ENCODE assay signal across 8 cellular contexts in the genomic region with DNA sequence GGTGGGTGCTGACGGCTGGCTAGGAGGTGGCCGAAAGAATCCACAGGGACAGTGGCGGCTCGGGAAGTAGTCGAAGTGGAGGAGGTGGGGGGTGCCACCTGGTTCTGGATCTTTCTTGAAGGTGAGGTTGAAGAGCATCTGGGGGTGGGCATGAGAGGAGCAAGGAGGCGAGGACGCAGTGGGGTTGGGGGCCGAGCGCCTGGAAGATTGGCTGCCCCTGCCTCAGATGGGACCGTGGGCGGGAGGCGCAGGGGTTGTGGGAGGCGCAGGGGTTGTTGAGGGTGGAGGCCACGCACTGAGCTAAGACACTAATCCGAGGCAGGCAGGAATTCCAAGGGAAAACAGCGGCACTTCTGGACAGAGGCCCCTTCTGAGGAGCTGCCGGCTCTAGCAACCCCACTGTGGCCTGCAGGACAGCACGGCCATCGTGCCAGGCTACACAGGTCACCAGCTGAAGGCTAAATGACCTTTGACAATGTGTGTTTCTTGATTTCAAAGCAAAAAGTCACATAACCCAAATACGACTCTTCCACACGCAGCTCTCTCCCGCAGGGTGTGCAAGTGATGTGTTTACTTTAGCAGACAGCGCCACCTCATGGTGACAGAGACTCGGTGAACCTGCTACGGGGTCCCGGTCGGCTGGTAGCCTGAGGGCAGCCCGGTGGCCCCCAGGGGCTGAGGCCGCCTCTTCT. TPM values are rescaled to one million over a fixed set of nuclear protein-coding genes. Genes with fewer than 3 reads are reported as not detected.
DNase-seq lines count a peak whose midpoint lies in the region; ATAC-seq, FAIRE-seq and TF ChIP-seq lines count a peak whose summit lies in the region.

No MANE protein-coding gene starts in this region.

- H3K14ac ChIP-seq in H1 (ENCODE audit: insufficient read length): no peak overlapping the region

- TF ChIP-seq POLR2A in H1 (IDR thresholded peaks at IDR 0.05; ENCODE audit: control extremely low read depth in 1 of 2, low read depth in 2 of 2, low read length in 2 of 2): no peak

- peak; percentile 71 for FAIRE-seq in H1 (lab: Jason Lieb, UNC)

- H2AFZ ChIP-seq in H1 (ENCODE audit: low read length): no peak overlapping the region

- ATAC-seq in activated CD8-positive, alpha-beta T cell treated with anti-CD3 and anti-CD28 coated beads, Interleukin-2, amount 10 ng/mL, durations not matched to agents 7 days and 5 days: peak; percentile 93
- ATAC-seq in GM21447 (IDR thresholded peaks at IDR 0.05; ENCODE audit: unreplicated experiment): no peak

- peaks cover 0 to 6% (median 0%) of the 10 kb centered on the region in 4 experiments; a peak in 2 of 7 replicates for H3K4me1 ChIP-seq in H1 (replicated peaks in 1 of 4; ENCODE audit: control insufficient read depth in 3 of 4, insufficient read depth in 4 of 4, low read length in 3 of 4)

- no peak overlapping the region for H2BK120ac ChIP-seq in H1 (replicated peaks; ENCODE audit: low read depth, low read length)

- H3K23ac ChIP-seq in H1 (ENCODE audit: insufficient read length): no peak overlapping the region

- TF ChIP-seq CTCF in H1 (IDR thresholded peaks at IDR 0.05; ENCODE audit: control extremely low read depth in 1 of 3, insufficient read depth in 1 of 3, low read depth in 1 of 3, low read length in 3 of 3): peak; percentile 84 to 93 (median 85)
- peak; percentile 79 for TF ChIP-seq CTCF in mesothelial cell of epicardium (IDR thresholded peaks at IDR 0.05; ENCODE audit: unreplicated experiment)

- H3K4ac ChIP-seq in H1 (replicated peaks; ENCODE audit: insufficient read length, low read depth, low read length): no peak overlapping the region

- H3K4me1 Mint-ChIP-seq in activated CD8-positive, alpha-beta T cell treated with anti-CD3 and anti-CD28 coated beads, Interleukin-2, amount 10 ng/mL, durations not matched to agents 7 days and 5 days (ENCODE audit: low read depth): peaks cover 14% of the 10 kb centered on the region
- peaks cover 13% of the 10 kb centered on the region for H3K4me1 Mint-ChIP-seq in mesothelial cell of epicardium

- H3K18ac ChIP-seq in H1 (ENCODE audit: extremely low read depth, low read length): no peak overlapping the region

- H3K27me3 ChIP-seq in H7 (ENCODE audit: control insufficient read depth, insufficient read depth, low read length): no peaks in the 10 kb centered on the region; the same call in none of the 2 replicates
- peaks cover 0 to 4% (median under 1%) of the 10 kb centered on the region in 4 experiments; a peak in 4 of 7 replicates for H3K27me3 ChIP-seq in H1 (replicated peaks in 1 of 4; ENCODE audit: control insufficient read depth in 3 of 4, extremely low read depth in 1 of 4, insufficient read depth in 3 of 4, low read length in 3 of 4)

- H3K27ac Mint-ChIP-seq in activated CD8-positive, alpha-beta T cell treated with anti-CD3 and anti-CD28 coated beads, Interleukin-2, amount 10 ng/mL, durations not matched to agents 7 days and 5 days: no peak overlapping the region
- no peak overlapping the region for H3K27ac Mint-ChIP-seq in mesothelial cell of epicardium

- WGBS in H1 (ENCODE audit: extremely low coverage in 1 of 2, insufficient coverage in 1 of 2, insufficient read length in 1 of 2, insufficient replicate concordance in 2 of 2, low coverage in 1 of 2, low lambda C conversion rate in 2 of 2, missing lambda C conversion rate in 1 of 2), 2 experiments: 47% methylated on average over 26 of the region's 29 CpGs; no CpG with 5 or more reads in 1 of the 2 experiments

- H3K36me3 ChIP-seq in H7 (replicated peaks; ENCODE audit: control insufficient read depth, insufficient read depth, low read length): no peaks in the 10 kb centered on the region
- H3K36me3 ChIP-seq in H1 (ENCODE audit: control insufficient read depth in 2 of 4, insufficient read depth in 4 of 4, low read length in 3 of 4): no peaks in the 10 kb centered on the region

- no peaks in the 10 kb centered on the region for H3K79me1 ChIP-seq in H1 (ENCODE audit: low read depth, low read length)

- no peak for TF ChIP-seq EP300 in H1 (IDR thresholded peaks at IDR 0.05; ENCODE audit: borderline replicate concordance in 1 of 2, low read depth in 2 of 2, low read length in 2 of 2)

- no peak overlapping the region for H3K27ac ChIP-seq in H1 (ENCODE audit: low read depth, low read length)

- H3K4me3 ChIP-seq in H7 (ENCODE audit: insufficient read depth, low read depth, low read length): no peak overlapping the region
- H3K4me3 ChIP-seq in H1 (ENCODE audit: extremely low read depth in 1 of 4, insufficient read depth in 2 of 4, low read depth in 3 of 4, low read length in 4 of 4): no peak overlapping the region; a peak in 2 of 8 replicates

- peak overlapping the region; percentile 92; the same call in 1 of the 2 replicates for H4K8ac ChIP-seq in H1 (ENCODE audit: extremely low read depth, insufficient read depth, low read length)

- H3K4me3 Mint-ChIP-seq in activated CD8-positive, alpha-beta T cell treated with anti-CD3 and anti-CD28 coated beads, Interleukin-2, amount 10 ng/mL, durations not matched to agents 7 days and 5 days: no peak overlapping the region
- H3K4me3 Mint-ChIP-seq in mesothelial cell of epicardium: no peak overlapping the region

- 0 out of 2 replicates have a peak overlapping the region, but pooled peaks have one; percentile 17 for H2BK12ac ChIP-seq in H1 (ENCODE audit: low read depth, low read length)

- CTCF ChIA-PET in activated CD8-positive, alpha-beta T cell treated with anti-CD3 and anti-CD28 coated beads, Interleukin-2, amount 10 ng/mL, durations not matched to agents 7 days and 5 days (lab: Charles Lee): interaction anchor here (0.7 to 4.0 kb wide), 28 partner anchors 9 to 219 kb away, joined by 3 to 47 read pairs (median 5); partner anchors contain the start of genes NDUFA11, NRTN, RANBP3 and VMAC
- CTCF ChIA-PET in H1 (lab: Charles Lee; ENCODE audit: partially characterized antibody): interaction anchor here (0.6 to 11.7 kb wide), 52 partner anchors 9 to 1049 kb away, joined by 3 to 306 read pairs (median 4); partner anchors contain the start of genes DUS3L and NRTN

- no peaks in the 10 kb centered on the region for H3K9me3 ChIP-seq in H1 (ENCODE audit: insufficient read depth in 2 of 2, low read depth in 1 of 2, low read length in 1 of 2)

- no peaks in the 10 kb centered on the region for H3K36me3 Mint-ChIP-seq in activated CD8-positive, alpha-beta T cell treated with anti-CD3 and anti-CD28 coated beads, Interleukin-2, amount 10 ng/mL, durations not matched to agents 7 days and 5 days (ENCODE audit: low read depth)
- H3K36me3 Mint-ChIP-seq in mesothelial cell of epicardium: no peaks in the 10 kb centered on the region

- no peak overlapping the region for H2AK5ac ChIP-seq in H1 (ENCODE audit: low read depth, low read length)

- no peaks in the 10 kb centered on the region for H3K27me3 Mint-ChIP-seq in activated CD8-positive, alpha-beta T cell treated with anti-CD3 and anti-CD28 coated beads, Interleukin-2, amount 10 ng/mL, durations not matched to agents 7 days and 5 days (ENCODE audit: low read depth)
- H3K27me3 Mint-ChIP-seq in mesothelial cell of epicardium (ENCODE audit: low read depth): peaks cover 40% of the 10 kb centered on the region

- no peak overlapping the region for H4K5ac ChIP-seq in H1 (ENCODE audit: insufficient read length, low read depth, low read length)

- no peak overlapping the region for H3K9ac ChIP-seq in H1 (replicated peaks in 1 of 4; ENCODE audit: extremely low read depth in 1 of 4, low read depth in 3 of 4, low read length in 3 of 4)

- no peaks in the 10 kb centered on the region for H4K20me1 ChIP-seq in H1 (replicated peaks in 1 of 2; ENCODE audit: control insufficient read depth in 1 of 2, insufficient read depth in 2 of 2, low read length in 2 of 2)

- H3K9me3 Mint-ChIP-seq in activated CD8-positive, alpha-beta T cell treated with anti-CD3 and anti-CD28 coated beads, Interleukin-2, amount 10 ng/mL, durations not matched to agents 7 days and 5 days (ENCODE audit: insufficient read depth): no peaks in the 10 kb centered on the region
- H3K9me3 Mint-ChIP-seq in mesothelial cell of epicardium: no peaks in the 10 kb centered on the region

- peak; percentile 91 to 92 for TF ChIP-seq RAD21 in H1 (IDR thresholded peaks at IDR 0.05 in 1 of 2, conservative IDR thresholded peaks at IDR 0.05 in 1 of 2; ENCODE audit: low read depth in 2 of 2, low read length in 2 of 2)

- H3K23me2 ChIP-seq in H1 (ENCODE audit: low read depth, low read length): no peaks in the 10 kb centered on the region

- H3K4me2 ChIP-seq in H1 (ENCODE audit: insufficient read depth in 1 of 2, low read depth in 2 of 2, low read length in 2 of 2): no peak overlapping the region

- POLR2A ChIA-PET in activated CD8-positive, alpha-beta T cell treated with anti-CD3 and anti-CD28 coated beads, Interleukin-2, amount 10 ng/mL, durations not matched to agents 7 days and 5 days (lab: Charles Lee): interaction anchor here (0.9 to 1.6 kb wide), 2 partner anchors 54 to 218 kb away, joined by 3 to 4 read pairs; no protein-coding TSS in a partner anchor
- POLR2A ChIA-PET in H1 (lab: Charles Lee; ENCODE audit: partially characterized antibody): interaction anchor here (1.0 to 1.9 kb wide), 10 partner anchors 9 to 331 kb away, joined by 3 to 6 read pairs (median 4); partner anchors contain the start of gene RANBP3

- no peak overlapping the region for H2BK5ac ChIP-seq in H1 (ENCODE audit: low read depth, low read length)

- no peak overlapping the region for H4K91ac ChIP-seq in H1 (replicated peaks; ENCODE audit: insufficient read length, low read length)

- H2BK15ac ChIP-seq in H1 (ENCODE audit: low read length): no peak overlapping the region

- no peaks in the 10 kb centered on the region for H3K79me2 ChIP-seq in H1 (ENCODE audit: control insufficient read depth in 1 of 2, insufficient read depth in 2 of 2, low read length in 2 of 2)

- DNase-seq in AG08396 (ENCODE audit: low spot score): peak; percentile 80
- peak; percentile 96 for DNase-seq in H7
- peak; percentile 28 for DNase-seq in NCI-H748 treated with DMSO at 0.1 percent for 48 hours (lab: John Stamatoyannopoulos, UW)
- peak; percentile 87 for DNase-seq in activated CD8-positive, alpha-beta T cell treated with anti-CD3 and anti-CD28 coated beads, Interleukin-2, amount 10 ng/mL, durations not matched to agents 7 days and 5 days
- DNase-seq in H1 (ENCODE audit: low read depth in 1 of 2, low spot score in 2 of 2): peak; percentile 46 to 95
- DNase-seq in mesothelial cell of epicardium (ENCODE audit: low spot score in 2 of 2, unreplicated experiment in 2 of 2): peak; percentile 70 to 80
- peak; percentile 42 to 60 for DNase-seq in stimulated activated CD8-positive, alpha-beta memory T cell treated with anti-CD3 and anti-CD28 coated beads, Interleukin-15, amount 100 ng/mL, for 48 hours (ENCODE audit: low read depth in 2 of 2)

- no peak overlapping the region for H3K56ac ChIP-seq in H1 (replicated peaks; ENCODE audit: insufficient read length, low read depth, low read length)

- H2BK20ac ChIP-seq in H1 (ENCODE audit: low read length): no peak overlapping the region

RNA-seq across cellular contexts. Expression of gene RANBP3, which starts 44.1 kb away (rescaled TPM):
- total RNA-seq in H7 (2014; rRNA removed; shearing (Covaris generic)): 73.7 and 79.7 TPM in 2 replicates
- total RNA-seq in activated CD8-positive, alpha-beta T cell treated with anti-CD3 and anti-CD28 coated beads, Interleukin-2, amount 10 ng/mL, durations not matched to agents 7 days and 5 days: 10 to 100 TPM; 82.2 to 93.6 TPM
- total RNA-seq in H1 (2021; fragmentation: NEBNext Ultra II Directional; extraction: Animal tissue kit (Norgen Biotek cat#: 25700)): 87.0 and 95.4 TPM in 2 replicates
- polyA plus RNA-seq in H1 (2011; rRNA removed): 122 and 159 TPM in 2 replicates
- 120 TPM for polyA plus RNA-seq in H1 (2011; cell fraction: cytosol; rRNA removed)
- polyA plus RNA-seq in H1 (2011; cell fraction: nucleus; rRNA removed): 149 TPM
- 62.4 to 96.0 TPM (median 89.7 TPM) in 4 replicates for polyA plus RNA-seq in H1 (2012, experiment 1 of 2)
- polyA plus RNA-seq in H1 (2012, experiment 2 of 2): 57.9 TPM
- polyA plus RNA-seq in H1 (2013, experiment 1 of 2): 102 TPM
- polyA plus RNA-seq in H1 (2013, experiment 2 of 2): 98.7 TPM
- polyA minus RNA-seq in H1 (2011; rRNA and poly(A)+ RNA removed): 52.2 and 53.3 TPM in 2 replicates
- polyA minus RNA-seq in H1 (2011; cell fraction: cytosol; rRNA and poly(A)+ RNA removed): 65.6 TPM
- 34.1 TPM for polyA minus RNA-seq in H1 (2011; cell fraction: nucleus; rRNA and poly(A)+ RNA removed)
- total RNA-seq in mesothelial cell of epicardium: 83.3 to 89.8 TPM (median 87.2 TPM) in 3 replicates

Comparison
In these comparisons a context has a peak if more than half of its experiments do, and no peak if none do; other contexts are left out.
1. DNase-seq: peak in every context shown above with its lines; median percentile 96 in H7; 87 in activated CD8-positive, alpha-beta T cell treated with anti-CD3 and anti-CD28 coated beads, Interleukin-2, amount 10 ng/mL, durations not matched to agents 7 days and 5 days; 80 in AG08396; 75 in mesothelial cell of epicardium; 70 in H1; 51 in stimulated activated CD8-positive, alpha-beta memory T cell treated with anti-CD3 and anti-CD28 coated beads, Interleukin-15, amount 100 ng/mL, for 48 hours; 28 in NCI-H748 treated with DMSO at 0.1 percent for 48 hours.